8 cellular contexts compared by ENCODE assay signal in genomic region chr11:14499560-14500180, GRCh38. TPM values are rescaled to one million over a fixed set of nuclear protein-coding genes. Genes with fewer than 3 reads are reported as not detected.
DNase-seq lines count a peak whose midpoint lies in the region; ATAC-seq and TF ChIP-seq lines count a peak whose summit lies in the region.

Gene COPB1, minus strand, starts transcription at chr11:14499811. Its CDS starts 883 bp downstream, at chr11:14498928.

- no peaks in the 10 kb centered on the region for H3K27me3 ChIP-seq in BE2C

- no peaks in the 10 kb centered on the region for H3K4me1 ChIP-seq in BE2C

- TF ChIP-seq CTCF in BE2C (IDR thresholded peaks at IDR 0.05; ENCODE audit: low read depth, low read length) (no peak), coronary artery (IDR thresholded peaks at IDR 0.05) (no peak)

- H3K9me3 ChIP-seq in BE2C: no peaks in the 10 kb centered on the region

- peak; percentile 87 for DNase-seq in BE2C
- peak; percentile 52 for DNase-seq in GM19240 (ENCODE audit: insufficient read length, low spot score)
- DNase-seq in NCI-H526 (lab: John Stamatoyannopoulos, UW): peak; percentile 90 to 96
- DNase-seq in activated CD4-positive, alpha-beta T cell treated with anti-CD3 and anti-CD28 coated beads for 48 hours: peak; percentile 95
- peak; percentile 93 for DNase-seq in coronary artery (ENCODE audit: low spot score)
- DNase-seq in left lobe of liver (ENCODE audit: low spot score): peak; percentile 96
- peak; percentile 85 for DNase-seq in stimulated activated CD4-positive, alpha-beta T cell treated with anti-CD3 and anti-CD28 coated beads, Interleukin-2, amount 100 ng/mL, for 4 hours (ENCODE audit: low read depth)

- ATAC-seq in HG03460 (IDR thresholded peaks at IDR 0.05; ENCODE audit: unreplicated experiment) (peak; percentile 84), left lobe of liver (peak; percentile 97)

- peak within 1 kb of the TSS; percentile 90 to 91 for H3K27ac ChIP-seq in coronary artery

- H3K4me3 ChIP-seq in BE2C (ENCODE audit: low read depth, low read length): peak within 1 kb of the TSS; percentile 81
- H3K4me3 ChIP-seq in coronary artery: peak within 1 kb of the TSS; percentile 89

- H3K36me3 ChIP-seq in BE2C: peaks cover 9% of the 10 kb centered on the region

RNA-seq across cellular contexts. Expression of gene COPB1, which starts in this region (rescaled TPM):
- polyA plus RNA-seq in BE2C (2012; ENCODE audit: insufficient read depth, insufficient read length, low read depth): 36.4 TPM
- 40.8 TPM for total RNA-seq in left lobe of liver

Comparison
In these comparisons a context has a peak if more than half of its experiments do, and no peak if none do; other contexts are left out.
1. Peak in every context shown above with its lines: DNase-seq, ATAC-seq, H3K4me3 ChIP-seq and H3K27ac ChIP-seq.